ENCODE assay signal across 1 cellular context in genomic region chr5:90528704-90529233, GRCh38.
A peak's percentile ranks its signal among the peaks of the same experiment; 100 is the strongest.
TF ChIP-seq lines count a peak whose summit lies in the region.

No MANE protein-coding gene starts in this region.

TF ChIP-seq in GM12878, 131 proteins besides CTCF, POLR2A, EP300 and RAD21:
- TF ChIP-seq ELK1 (IDR thresholded peaks at IDR 0.05; ENCODE audit: low read depth, low read length): no peak
- no peak for TF ChIP-seq MTA3 (IDR thresholded peaks at IDR 0.05; ENCODE audit: borderline replicate concordance, low read length)
- TF ChIP-seq NFIC (IDR thresholded peaks at IDR 0.05; ENCODE audit: low read depth, low read length): no peak
- 0 out of 2 replicates have a peak, but pooled peaks have one; percentile 13 for TF ChIP-seq BMI1 (IDR thresholded peaks at IDR 0.05; ENCODE audit: borderline replicate concordance)
- TF ChIP-seq MXI1 (IDR thresholded peaks at IDR 0.05; ENCODE audit: low read depth, low read length): 0 out of 2 replicates have a peak, but pooled peaks have one; percentile 1
- TF ChIP-seq YBX1 (IDR thresholded peaks at IDR 0.05): no peak
- no peak for TF ChIP-seq NFXL1 (IDR thresholded peaks at IDR 0.05; ENCODE audit: borderline replicate concordance)
- TF ChIP-seq CREB1 (IDR thresholded peaks at IDR 0.05; ENCODE audit: low read depth): peak; percentile 70
- TF ChIP-seq SKIL (IDR thresholded peaks at IDR 0.05; ENCODE audit: low read depth, poor library complexity, severe bottlenecking): peak; percentile 12
- TF ChIP-seq BACH1 (IDR thresholded peaks at IDR 0.05; ENCODE audit: borderline replicate concordance): no peak
TF ChIP-seq in GM12878: peak in this region for 4.
